ENCODE assay signal across 8 cellular contexts in the genomic region with DNA sequence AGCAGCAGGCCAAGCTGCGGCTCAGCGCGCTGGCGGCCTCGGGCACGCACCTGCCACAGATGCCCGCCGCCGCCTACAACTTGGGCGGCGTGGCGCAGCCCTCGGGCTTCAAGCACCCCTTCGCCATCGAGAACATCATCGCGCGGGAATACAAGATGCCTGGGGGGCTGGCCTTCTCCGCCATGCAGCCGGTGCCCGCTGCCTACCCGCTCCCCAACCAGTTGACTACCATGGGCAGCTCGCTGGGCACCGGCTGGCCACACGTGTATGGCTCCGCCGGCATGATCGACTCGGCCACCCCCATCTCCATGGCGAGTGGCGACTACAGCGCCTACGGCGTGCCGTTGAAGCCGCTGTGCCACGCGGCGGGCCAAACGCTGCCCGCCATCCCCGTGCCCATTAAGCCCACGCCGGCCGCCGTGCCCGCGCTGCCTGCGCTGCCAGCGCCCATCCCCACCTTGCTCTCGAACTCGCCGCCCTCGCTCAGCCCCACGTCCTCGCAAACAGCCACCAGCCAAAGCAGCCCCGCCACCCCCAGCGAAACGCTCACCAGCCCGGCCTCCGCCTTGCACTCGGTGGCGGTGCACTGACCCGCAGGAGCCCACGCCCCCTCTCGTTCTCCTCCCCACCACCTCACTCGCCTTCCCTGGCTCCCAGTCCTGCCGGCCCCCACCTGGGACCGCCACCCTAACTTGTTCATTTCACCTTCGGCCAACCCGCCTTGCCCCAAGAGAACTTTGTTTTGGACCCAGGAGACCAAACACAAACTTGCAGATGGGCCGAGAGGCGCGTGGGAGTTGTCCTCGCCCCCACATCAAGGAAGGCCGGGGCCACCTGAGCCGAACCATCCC. TPM values are rescaled to one million over a fixed set of nuclear protein-coding genes. Genes with fewer than 3 reads are reported as not detected.
A peak's percentile ranks its signal among the peaks of the same experiment; 100 is the strongest.
DNase-seq lines count a peak whose midpoint lies in the region; ATAC-seq and TF ChIP-seq lines count a peak whose summit lies in the region.

No MANE protein-coding gene starts in this region.

- H3K4me3 ChIP-seq in ectodermal cell (ENCODE audit: insufficient read depth, low read depth, low read length), result peak overlapping the region; percentile 78
- H3K4me3 ChIP-seq in neuron (ENCODE audit: low read length), result peak overlapping the region; percentile 59
- peak overlapping the region in 1 of 4 donors; percentile 46 for H3K4me3 ChIP-seq in adrenal gland

- ATAC-seq in GM21526 (IDR thresholded peaks at IDR 0.05; ENCODE audit: low FRiP score, unreplicated experiment), result no peak

- no peak for TF ChIP-seq CTCF in GM13977 (IDR thresholded peaks at IDR 0.05; ENCODE audit: extremely low read depth, insufficient read depth, missing control alignments)
- TF ChIP-seq CTCF in adrenal gland (IDR thresholded peaks at IDR 0.05), result no peak

- H3K4me1 ChIP-seq in ectodermal cell (ENCODE audit: control insufficient read depth, insufficient read depth, low read length) (peaks cover 25% of the 10 kb centered on the region), neuron (ENCODE audit: insufficient read depth, low read length) (peaks cover 66% of the 10 kb centered on the region), adrenal gland (replicated peaks in 1 of 2) (peaks cover 16 to 30% of the 10 kb centered on the region in 2 donors)

- in situ Hi-C loops in GM13977 (cut with MboI; ENCODE audit: low pct_unique_long_range_greater_than_20kb, low sequenced_read_pairs, unreplicated experiment), result no loop called here

- TF ChIP-seq POLR2A in adrenal gland (IDR thresholded peaks at IDR 0.05), result no peak

- 1% methylated on average over 77 of the region's 77 CpGs for WGBS in ectodermal cell, 2 experiments
- WGBS in adrenal gland, 4 donors, result 4 to 7% (median 5%) methylated on average over 24 to 77 of the region's 77 CpGs

- H3K36me3 ChIP-seq in ectodermal cell (ENCODE audit: control insufficient read depth, insufficient read depth, low read length), result no peaks in the 10 kb centered on the region
- H3K36me3 ChIP-seq in neuron (ENCODE audit: insufficient read depth, low read length), result no peaks in the 10 kb centered on the region
- no peaks in the 10 kb centered on the region for H3K36me3 ChIP-seq in adrenal gland (replicated peaks in 1 of 2)

- no peaks in the 10 kb centered on the region for H3K9me3 ChIP-seq in ectodermal cell (ENCODE audit: control insufficient read depth, low read length)
- no peaks in the 10 kb centered on the region for H3K9me3 ChIP-seq in neuron (ENCODE audit: low read length)
- no peaks in the 10 kb centered on the region for H3K9me3 ChIP-seq in adrenal gland (replicated peaks in 1 of 3)

- H2AFZ ChIP-seq in neuron (ENCODE audit: low read depth, low read length), result peak overlapping the region; percentile 12

- DNase-seq in GM13977 (ENCODE audit: low spot score), result peak; percentile 21
- DNase-seq in NCI-H1105 (lab: John Stamatoyannopoulos, UW), result peak; percentile 47
- DNase-seq in adrenal gland, result no peak
- no peak for DNase-seq in NCI-H187 treated with DMSO at 0.1 percent for 48 hours (lab: John Stamatoyannopoulos, UW)
- DNase-seq in HT-29 (ENCODE audit: low spot score), result no peak

- H3K27me3 ChIP-seq in ectodermal cell (ENCODE audit: control insufficient read depth, insufficient read depth, low read length, poor library complexity, severe bottlenecking) (peaks cover 59% of the 10 kb centered on the region), neuron (ENCODE audit: insufficient read depth, low read length) (no peaks in the 10 kb centered on the region), adrenal gland (peaks cover 98% of the 10 kb centered on the region)

- H3K27ac ChIP-seq in ectodermal cell (ENCODE audit: insufficient read depth, low read depth, low read length, poor library complexity, severe bottlenecking), result peak overlapping the region; percentile 4
- no peak overlapping the region for H3K27ac ChIP-seq in adrenal gland

- intact Hi-C loops in adrenal gland (cut with DNase I), result no loop called here

RNA-seq across cellular contexts. Expression of gene FOXB1, which starts 1.5 kb away (rescaled TPM):
- polyA plus RNA-seq in ectodermal cell (2013, experiment 1 of 4), result 25.3 TPM
- polyA plus RNA-seq in ectodermal cell (2013, experiment 2 of 4), result 40.1 TPM
- polyA plus RNA-seq in ectodermal cell (2013, experiment 3 of 4), result 34.7 TPM
- 35.5 TPM for polyA plus RNA-seq in ectodermal cell (2013, experiment 4 of 4)
- total RNA-seq in adrenal gland, result not detected
- not detected for polyA plus RNA-seq in adrenal gland
- 0.05 TPM in 1 of 2 replicates, not detected in the other for total RNA-seq in HT-29 (2014; rRNA removed; shearing (Covaris generic))

Comparison
In these comparisons a context has a peak if more than half of its experiments do, and no peak if none do; other contexts are left out.
1. DNase-seq: peak in GM13977 (single experiment) and NCI-H1105 (single experiment); none in adrenal gland (0 of 7), NCI-H187 treated with DMSO at 0.1 percent for 48 hours (single experiment) and HT-29 (single experiment).